ENCODE assay signal across 8 cellular contexts in genomic region chr7:97027427-97028234, GRCh38. TPM values are rescaled to one million over a fixed set of nuclear protein-coding genes. Genes with fewer than 3 reads are reported as not detected.
A peak's percentile ranks its signal among the peaks of the same experiment; 100 is the strongest.
DNase-seq lines count a peak whose midpoint lies in the region; ATAC-seq and TF ChIP-seq lines count a peak whose summit lies in the region.

No MANE protein-coding gene starts in this region.

- H3K4me1 Mint-ChIP-seq in activated B cell treated with CpG ODN at 0.5 μM for 24 hours: peaks cover 23% of the 10 kb centered on the region

- intact Hi-C loops in Right ventricle myocardium inferior (cut with DNase I) (loop anchor here (1.0 to 10.0 kb wide), 3 partner anchors 613 to 1110 kb away; no protein-coding TSS in a partner anchor), cardiac septum (cut with DNase I) (loop anchor here (2.0 kb wide), 1 partner anchor 953 kb away; no protein-coding TSS in a partner anchor), activated B cell treated with CpG ODN at 0.5 μM for 24 hours (cut with micrococcal nuclease) (loop anchor here (1.0 to 2.0 kb wide), 4 partner anchors 23 to 1111 kb away; partner anchors contain the start of gene DLX6), left colon (cut with DNase I, micrococcal nuclease) (loop anchor here in 1 of 2 donors (5.0 kb wide), 2 partner anchors 955 to 1110 kb away; no protein-coding TSS in a partner anchor)

- POLR2A ChIA-PET in activated B cell treated with CpG ODN at 0.5 μM for 24 hours (lab: Charles Lee): no interaction called here

- H3K27ac Mint-ChIP-seq in activated B cell treated with CpG ODN at 0.5 μM for 24 hours: no peak overlapping the region

- peaks cover 73% of the 10 kb centered on the region for H3K27me3 Mint-ChIP-seq in activated B cell treated with CpG ODN at 0.5 μM for 24 hours

- H3K36me3 Mint-ChIP-seq in activated B cell treated with CpG ODN at 0.5 μM for 24 hours (ENCODE audit: low read depth): no peaks in the 10 kb centered on the region

- CTCF ChIA-PET in activated B cell treated with CpG ODN at 0.5 μM for 24 hours (lab: Charles Lee): interaction anchor here (0.6 to 3.3 kb wide), 13 partner anchors 8 to 1305 kb away, joined by 3 to 38 read pairs (median 4); no protein-coding TSS in a partner anchor

- no peaks in the 10 kb centered on the region for H3K9me3 Mint-ChIP-seq in activated B cell treated with CpG ODN at 0.5 μM for 24 hours

- DNase-seq in Right ventricle myocardium inferior (ENCODE audit: missing footprints) (peak; percentile 83), cardiac septum (ENCODE audit: low spot score) (no peak), NCI-H2107 (lab: John Stamatoyannopoulos, UW) (peak; percentile 74), activated B cell treated with CpG ODN at 0.5 μM for 24 hours (no peak), cerebellar cortex (ENCODE audit: low spot score) (peak; percentile 66), left colon (peak; percentile 41 to 74)
- peak; percentile 74 to 76 for DNase-seq in stimulated activated CD4-positive, alpha-beta T cell treated with anti-CD3 and anti-CD28 coated beads, Interleukin-2, amount 100 ng/mL, for 24 hours

- no peak for TF ChIP-seq CTCF in activated B cell treated with CpG ODN at 0.5 μM for 24 hours (IDR thresholded peaks at IDR 0.05)

- ATAC-seq in Right ventricle myocardium inferior: peak; percentile 88
- ATAC-seq in HG02885 (IDR thresholded peaks at IDR 0.05; ENCODE audit: poor library complexity, unreplicated experiment): peak; percentile 94
- ATAC-seq in activated B cell treated with CpG ODN at 0.5 μM for 24 hours (ENCODE audit: low read depth): peak; percentile 71
- ATAC-seq in left colon: peak; percentile 89

- H3K4me3 Mint-ChIP-seq in activated B cell treated with CpG ODN at 0.5 μM for 24 hours: peak overlapping the region; percentile 75

RNA-seq across cellular contexts. Expression of gene DLX5, which starts 3.0 kb away (rescaled TPM):
- total RNA-seq in Right ventricle myocardium inferior (not detected), cardiac septum (0.22 TPM), activated B cell treated with CpG ODN at 0.5 μM for 24 hours (not detected in 2 replicates), left colon (not detected)

RNA-seq across cellular contexts. Expression of gene DLX6, which starts 22.3 kb away (rescaled TPM):
- total RNA-seq in Right ventricle myocardium inferior: not detected
- total RNA-seq in cardiac septum: not detected
- not detected in 2 replicates for total RNA-seq in activated B cell treated with CpG ODN at 0.5 μM for 24 hours
- not detected for total RNA-seq in left colon

Comparison
In these comparisons a context has a peak if more than half of its experiments do, and no peak if none do; other contexts are left out.
1. DNase-seq: peak in Right ventricle myocardium inferior (single experiment), NCI-H2107 (single experiment), cerebellar cortex (single experiment), left colon (2 of 2) and stimulated activated CD4-positive, alpha-beta T cell treated with anti-CD3 and anti-CD28 coated beads, Interleukin-2, amount 100 ng/mL, for 24 hours (2 of 2); none in cardiac septum (single experiment) and activated B cell treated with CpG ODN at 0.5 μM for 24 hours (single experiment).
2. Peak in every context shown above with its lines, with median percentiles within 50 percentile points of each other: ATAC-seq.